7 cellular contexts compared by ENCODE assay signal in genomic region chr11:86906198-86906597, GRCh38. TPM values are rescaled to one million over a fixed set of nuclear protein-coding genes. Genes with fewer than 3 reads are reported as not detected.
"Had no signal": no experiment of that assay in that cellular context is flagged by ENCODE, and none has a peak within 500 bp of the region (broad histone marks: within the 10 kb centered on the region; RNA-seq: fewer than 3 reads in every experiment).

No MANE protein-coding gene starts in this region.

- H3K27ac Mint-ChIP-seq: H9, IgD-negative memory B cell had no signal

- H3K4me1 Mint-ChIP-seq: H9, IgD-negative memory B cell had no signal

- DNase-seq: GOT3, H9, HCEC 1CT, KBM-7 had no signal

- H3K4me3 Mint-ChIP-seq: H9, IgD-negative memory B cell had no signal

- H3K27ac ChIP-seq: HL-60 had no signal

- H3K9me3 Mint-ChIP-seq: H9, IgD-negative memory B cell had no signal

- ATAC-seq: HepG2 had no signal

RNA-seq across cellular contexts. Expression of gene FZD4, which starts 49.0 kb away (rescaled TPM):
- polyA plus RNA-seq: IgD-negative memory B cell had no signal
